1 cellular context compared by ENCODE assay signal in the genomic region with DNA sequence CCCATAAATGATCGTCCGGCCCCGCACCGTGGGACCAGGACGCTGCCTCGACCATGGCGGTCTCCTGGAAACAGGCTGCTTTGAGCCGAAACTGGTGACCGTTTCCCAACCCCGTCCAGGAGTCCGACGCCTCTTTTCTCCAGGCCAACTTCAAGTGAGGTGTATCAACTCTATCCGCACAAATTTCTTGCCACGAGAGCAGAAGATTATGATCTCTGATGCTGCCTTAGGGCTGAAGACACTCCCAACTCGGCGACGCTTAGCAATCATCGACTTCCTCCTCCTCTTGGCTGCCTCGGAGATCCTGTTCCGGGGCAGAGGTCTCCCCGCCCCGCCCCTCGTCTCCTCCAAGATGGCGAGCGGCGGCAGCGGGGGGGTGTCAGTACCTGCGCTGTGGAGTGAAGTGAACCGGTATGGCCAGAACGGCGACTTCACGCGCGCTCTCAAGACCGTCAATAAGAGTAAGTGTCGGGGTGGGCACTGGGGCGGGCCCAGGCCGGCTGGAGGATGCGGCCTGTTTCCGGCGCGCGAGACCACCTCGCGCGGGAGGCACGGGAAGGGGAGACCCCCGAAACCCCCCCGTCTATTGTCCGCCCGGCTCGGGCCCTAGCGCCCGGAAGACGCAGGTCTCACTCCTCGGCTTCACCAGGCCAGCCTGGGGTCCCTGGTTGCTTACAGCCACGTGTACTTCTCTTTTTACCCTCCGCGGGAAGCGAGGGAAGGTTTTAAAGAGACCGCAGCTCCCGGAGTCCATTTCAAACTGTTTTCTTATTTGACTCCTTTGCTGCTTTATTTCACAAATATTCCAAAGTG.
TF ChIP-seq lines count a peak whose summit lies in the region.

A gene with protein sequence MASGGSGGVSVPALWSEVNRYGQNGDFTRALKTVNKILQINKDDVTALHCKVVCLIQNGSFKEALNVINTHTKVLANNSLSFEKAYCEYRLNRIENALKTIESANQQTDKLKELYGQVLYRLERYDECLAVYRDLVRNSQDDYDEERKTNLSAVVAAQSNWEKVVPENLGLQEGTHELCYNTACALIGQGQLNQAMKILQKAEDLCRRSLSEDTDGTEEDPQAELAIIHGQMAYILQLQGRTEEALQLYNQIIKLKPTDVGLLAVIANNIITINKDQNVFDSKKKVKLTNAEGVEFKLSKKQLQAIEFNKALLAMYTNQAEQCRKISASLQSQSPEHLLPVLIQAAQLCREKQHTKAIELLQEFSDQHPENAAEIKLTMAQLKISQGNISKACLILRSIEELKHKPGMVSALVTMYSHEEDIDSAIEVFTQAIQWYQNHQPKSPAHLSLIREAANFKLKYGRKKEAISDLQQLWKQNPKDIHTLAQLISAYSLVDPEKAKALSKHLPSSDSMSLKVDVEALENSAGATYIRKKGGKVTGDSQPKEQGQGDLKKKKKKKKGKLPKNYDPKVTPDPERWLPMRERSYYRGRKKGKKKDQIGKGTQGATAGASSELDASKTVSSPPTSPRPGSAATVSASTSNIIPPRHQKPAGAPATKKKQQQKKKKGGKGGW (plus strand): TSS at position 334 of the 813 bp plus-strand sequence. CDS start 19 bp downstream, at position 353.

TF ChIP-seq in HepG2, 621 proteins besides CTCF, POLR2A, EP300 and RAD21 (continued from another document and continues in another):
- no peak for TF ChIP-seq SP140L (CRISPR knock-in tag; IDR thresholded peaks at IDR 0.05; ENCODE audit: borderline replicate concordance)
- TF ChIP-seq, protein P1, sequence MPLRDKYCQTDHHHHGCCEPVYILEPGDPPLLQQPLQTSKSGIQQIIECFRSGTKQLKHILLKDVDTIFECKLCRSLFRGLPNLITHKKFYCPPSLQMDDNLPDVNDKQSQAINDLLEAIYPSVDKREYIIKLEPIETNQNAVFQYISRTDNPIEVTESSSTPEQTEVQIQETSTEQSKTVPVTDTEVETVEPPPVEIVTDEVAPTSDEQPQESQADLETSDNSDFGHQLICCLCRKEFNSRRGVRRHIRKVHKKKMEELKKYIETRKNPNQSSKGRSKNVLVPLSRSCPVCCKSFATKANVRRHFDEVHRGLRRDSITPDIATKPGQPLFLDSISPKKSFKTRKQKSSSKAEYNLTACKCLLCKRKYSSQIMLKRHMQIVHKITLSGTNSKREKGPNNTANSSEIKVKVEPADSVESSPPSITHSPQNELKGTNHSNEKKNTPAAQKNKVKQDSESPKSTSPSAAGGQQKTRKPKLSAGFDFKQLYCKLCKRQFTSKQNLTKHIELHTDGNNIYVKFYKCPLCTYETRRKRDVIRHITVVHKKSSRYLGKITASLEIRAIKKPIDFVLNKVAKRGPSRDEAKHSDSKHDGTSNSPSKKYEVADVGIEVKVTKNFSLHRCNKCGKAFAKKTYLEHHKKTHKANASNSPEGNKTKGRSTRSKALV (CRISPR knock-in tag; IDR thresholded peaks at IDR 0.05) = no peak
- no peak for TF ChIP-seq MLXIP (CRISPR knock-in tag; IDR thresholded peaks at IDR 0.05; ENCODE audit: borderline replicate concordance)
- TF ChIP-seq NR2F6 (IDR thresholded peaks at IDR 0.05) = no peak
- peak; percentile 43; the same call in 1 of the 2 replicates for TF ChIP-seq NR2F6 (CRISPR knock-in tag; IDR thresholded peaks at IDR 0.05)
- TF ChIP-seq, protein P2, sequence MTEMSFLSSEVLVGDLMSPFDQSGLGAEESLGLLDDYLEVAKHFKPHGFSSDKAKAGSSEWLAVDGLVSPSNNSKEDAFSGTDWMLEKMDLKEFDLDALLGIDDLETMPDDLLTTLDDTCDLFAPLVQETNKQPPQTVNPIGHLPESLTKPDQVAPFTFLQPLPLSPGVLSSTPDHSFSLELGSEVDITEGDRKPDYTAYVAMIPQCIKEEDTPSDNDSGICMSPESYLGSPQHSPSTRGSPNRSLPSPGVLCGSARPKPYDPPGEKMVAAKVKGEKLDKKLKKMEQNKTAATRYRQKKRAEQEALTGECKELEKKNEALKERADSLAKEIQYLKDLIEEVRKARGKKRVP (CRISPR knock-in tag; IDR thresholded peaks at IDR 0.05) = no peak
- peak; percentile 29; the same call in 1 of the 2 replicates for TF ChIP-seq SOX5 (CRISPR knock-in tag; IDR thresholded peaks at IDR 0.05; ENCODE audit: borderline replicate concordance)
- no peak for TF ChIP-seq SMARCC2 (IDR thresholded peaks at IDR 0.05)
- peak; percentile 98 for TF ChIP-seq POLR2AphosphoS5 (IDR thresholded peaks at IDR 0.05; ENCODE audit: low read depth, low read length)
- TF ChIP-seq LRRFIP1 (CRISPR knock-in tag; conservative IDR thresholded peaks at IDR 0.05) = no peak
- no peak for TF ChIP-seq ZNF562 (CRISPR knock-in tag; IDR thresholded peaks at IDR 0.05; ENCODE audit: borderline replicate concordance)
- no peak for TF ChIP-seq SOX6 (IDR thresholded peaks at IDR 0.05)
- peak; percentile 42; the same call in 1 of the 2 replicates for TF ChIP-seq SOX6 (CRISPR knock-in tag; IDR thresholded peaks at IDR 0.05)
- TF ChIP-seq HNRNPUL1 (IDR thresholded peaks at IDR 0.05; ENCODE audit: low read depth, low read length) = no peak
- peak; percentile 45 for TF ChIP-seq NCOA2 (CRISPR knock-in tag; IDR thresholded peaks at IDR 0.05)
- peak; percentile 71; the same call in 1 of the 2 replicates for TF ChIP-seq ZSCAN21 (CRISPR knock-in tag; IDR thresholded peaks at IDR 0.05; ENCODE audit: borderline replicate concordance)
- peak; percentile 56; the same call in 1 of the 2 replicates for TF ChIP-seq KDM3A (CRISPR knock-in tag; IDR thresholded peaks at IDR 0.05; ENCODE audit: low read depth)
- TF ChIP-seq ZNF550 (CRISPR knock-in tag; IDR thresholded peaks at IDR 0.05; ENCODE audit: borderline replicate concordance) = 0 out of 2 replicates have a peak, but pooled peaks have one; percentile 63
- no peak for TF ChIP-seq ZNF549 (CRISPR knock-in tag; IDR thresholded peaks at IDR 0.05)
- TF ChIP-seq, protein P3, sequence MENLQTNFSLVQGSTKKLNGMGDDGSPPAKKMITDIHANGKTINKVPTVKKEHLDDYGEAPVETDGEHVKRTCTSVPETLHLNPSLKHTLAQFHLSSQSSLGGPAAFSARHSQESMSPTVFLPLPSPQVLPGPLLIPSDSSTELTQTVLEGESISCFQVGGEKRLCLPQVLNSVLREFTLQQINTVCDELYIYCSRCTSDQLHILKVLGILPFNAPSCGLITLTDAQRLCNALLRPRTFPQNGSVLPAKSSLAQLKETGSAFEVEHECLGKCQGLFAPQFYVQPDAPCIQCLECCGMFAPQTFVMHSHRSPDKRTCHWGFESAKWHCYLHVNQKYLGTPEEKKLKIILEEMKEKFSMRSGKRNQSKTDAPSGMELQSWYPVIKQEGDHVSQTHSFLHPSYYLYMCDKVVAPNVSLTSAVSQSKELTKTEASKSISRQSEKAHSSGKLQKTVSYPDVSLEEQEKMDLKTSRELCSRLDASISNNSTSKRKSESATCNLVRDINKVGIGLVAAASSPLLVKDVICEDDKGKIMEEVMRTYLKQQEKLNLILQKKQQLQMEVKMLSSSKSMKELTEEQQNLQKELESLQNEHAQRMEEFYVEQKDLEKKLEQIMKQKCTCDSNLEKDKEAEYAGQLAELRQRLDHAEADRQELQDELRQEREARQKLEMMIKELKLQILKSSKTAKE (CRISPR knock-in tag; IDR thresholded peaks at IDR 0.05; ENCODE audit: borderline replicate concordance) = no peak
- no peak for TF ChIP-seq CEBPG (CRISPR knock-in tag; IDR thresholded peaks at IDR 0.05)
- TF ChIP-seq PHB2 (IDR thresholded peaks at IDR 0.05; ENCODE audit: partially characterized antibody) = no peak
- no peak for TF ChIP-seq TAF15 (IDR thresholded peaks at IDR 0.05; ENCODE audit: low read depth, low read length, poor library complexity, severe bottlenecking)
- no peak for TF ChIP-seq STAT6 (CRISPR knock-in tag; IDR thresholded peaks at IDR 0.05; ENCODE audit: borderline replicate concordance)
- peak; percentile 89 for TF ChIP-seq ZGPAT (CRISPR knock-in tag; IDR thresholded peaks at IDR 0.05)
- TF ChIP-seq SSRP1 (CRISPR knock-in tag; IDR thresholded peaks at IDR 0.05) = no peak
- TF ChIP-seq, protein P4, sequence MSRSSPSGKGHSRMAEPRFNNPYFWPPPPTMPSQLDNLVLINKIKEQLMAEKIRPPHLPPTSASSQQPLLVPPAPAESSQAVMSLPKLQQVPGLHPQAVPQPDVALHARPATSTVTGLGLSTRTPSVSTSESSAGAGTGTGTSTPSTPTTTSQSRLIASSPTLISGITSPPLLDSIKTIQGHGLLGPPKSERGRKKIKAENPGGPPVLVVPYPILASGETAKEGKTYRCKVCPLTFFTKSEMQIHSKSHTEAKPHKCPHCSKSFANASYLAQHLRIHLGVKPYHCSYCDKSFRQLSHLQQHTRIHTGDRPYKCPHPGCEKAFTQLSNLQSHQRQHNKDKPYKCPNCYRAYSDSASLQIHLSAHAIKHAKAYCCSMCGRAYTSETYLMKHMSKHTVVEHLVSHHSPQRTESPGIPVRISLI (CRISPR knock-in tag; IDR thresholded peaks at IDR 0.05; ENCODE audit: borderline replicate concordance) = 0 out of 2 replicates have a peak, but pooled peaks have one; percentile 13
- TF ChIP-seq SP1 (IDR thresholded peaks at IDR 0.05) = no peak
- TF ChIP-seq SP1 (CRISPR knock-in tag; IDR thresholded peaks at IDR 0.05) = peak; percentile 95
- TF ChIP-seq PHF21A (CRISPR knock-in tag; IDR thresholded peaks at IDR 0.05) = no peak
- TF ChIP-seq GPBP1L1 (CRISPR knock-in tag; IDR thresholded peaks at IDR 0.05) = no peak
- no peak for TF ChIP-seq TGIF2 (CRISPR knock-in tag; IDR thresholded peaks at IDR 0.05)
- TF ChIP-seq THAP11 (CRISPR knock-in tag; IDR thresholded peaks at IDR 0.05) = peak; percentile 87
- no peak for TF ChIP-seq U2AF2 (IDR thresholded peaks at IDR 0.05; ENCODE audit: low read depth, low read length)
- peak; percentile 40; the same call in 1 of the 2 replicates for TF ChIP-seq ZNF703 (CRISPR knock-in tag; IDR thresholded peaks at IDR 0.05; ENCODE audit: borderline replicate concordance)
